In the genomic region with DNA sequence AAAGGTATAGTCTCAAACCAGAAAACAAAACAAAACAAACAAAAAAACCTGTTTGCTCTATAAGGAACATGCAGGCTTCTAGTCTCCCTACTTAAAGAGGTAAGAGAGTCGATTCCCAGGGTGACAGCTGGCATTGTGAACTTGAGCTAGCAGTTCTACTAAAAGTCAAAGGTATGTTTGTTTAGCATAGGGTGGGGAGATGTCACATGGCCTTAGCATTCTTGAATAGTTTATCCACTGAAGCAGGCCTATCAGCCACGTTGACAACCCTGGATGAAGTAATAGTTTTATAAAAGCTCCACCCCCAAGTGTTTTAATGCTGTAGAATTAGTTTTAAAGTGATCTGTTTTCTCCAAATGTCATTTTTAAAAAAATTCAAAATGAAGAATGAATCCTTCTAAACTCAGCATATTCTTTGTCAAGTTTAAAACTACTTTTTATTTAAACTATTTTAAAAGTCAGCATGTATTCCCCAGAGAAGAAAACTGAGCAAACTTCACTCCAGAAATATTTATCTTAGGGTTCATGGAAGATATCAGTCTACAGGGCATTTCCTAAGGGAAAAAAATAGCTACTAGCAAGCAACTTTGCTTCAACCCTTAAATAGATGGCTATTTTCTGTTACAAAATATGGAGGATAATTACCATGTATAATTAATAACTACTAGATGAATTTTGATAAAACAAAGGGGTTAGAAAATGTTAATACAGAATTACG, we compare ENCODE assay signal across 1 cellular context.
TF ChIP-seq lines count a peak whose summit lies in the region.

No MANE protein-coding gene starts in this region.

TF ChIP-seq in GM23338, 12 proteins besides CTCF, POLR2A, EP300 and RAD21 (continued from another document):
- TF ChIP-seq, protein P1, sequence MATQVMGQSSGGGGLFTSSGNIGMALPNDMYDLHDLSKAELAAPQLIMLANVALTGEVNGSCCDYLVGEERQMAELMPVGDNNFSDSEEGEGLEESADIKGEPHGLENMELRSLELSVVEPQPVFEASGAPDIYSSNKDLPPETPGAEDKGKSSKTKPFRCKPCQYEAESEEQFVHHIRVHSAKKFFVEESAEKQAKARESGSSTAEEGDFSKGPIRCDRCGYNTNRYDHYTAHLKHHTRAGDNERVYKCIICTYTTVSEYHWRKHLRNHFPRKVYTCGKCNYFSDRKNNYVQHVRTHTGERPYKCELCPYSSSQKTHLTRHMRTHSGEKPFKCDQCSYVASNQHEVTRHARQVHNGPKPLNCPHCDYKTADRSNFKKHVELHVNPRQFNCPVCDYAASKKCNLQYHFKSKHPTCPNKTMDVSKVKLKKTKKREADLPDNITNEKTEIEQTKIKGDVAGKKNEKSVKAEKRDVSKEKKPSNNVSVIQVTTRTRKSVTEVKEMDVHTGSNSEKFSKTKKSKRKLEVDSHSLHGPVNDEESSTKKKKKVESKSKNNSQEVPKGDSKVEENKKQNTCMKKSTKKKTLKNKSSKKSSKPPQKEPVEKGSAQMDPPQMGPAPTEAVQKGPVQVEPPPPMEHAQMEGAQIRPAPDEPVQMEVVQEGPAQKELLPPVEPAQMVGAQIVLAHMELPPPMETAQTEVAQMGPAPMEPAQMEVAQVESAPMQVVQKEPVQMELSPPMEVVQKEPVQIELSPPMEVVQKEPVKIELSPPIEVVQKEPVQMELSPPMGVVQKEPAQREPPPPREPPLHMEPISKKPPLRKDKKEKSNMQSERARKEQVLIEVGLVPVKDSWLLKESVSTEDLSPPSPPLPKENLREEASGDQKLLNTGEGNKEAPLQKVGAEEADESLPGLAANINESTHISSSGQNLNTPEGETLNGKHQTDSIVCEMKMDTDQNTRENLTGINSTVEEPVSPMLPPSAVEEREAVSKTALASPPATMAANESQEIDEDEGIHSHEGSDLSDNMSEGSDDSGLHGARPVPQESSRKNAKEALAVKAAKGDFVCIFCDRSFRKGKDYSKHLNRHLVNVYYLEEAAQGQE (IDR thresholded peaks at IDR 0.05; ENCODE audit: unreplicated experiment) = no peak
- TF ChIP-seq CREB1 (CRISPR knock-in tag; IDR thresholded peaks at IDR 0.05; ENCODE audit: low read depth) = no peak
